In genomic region chr5:10636363-10637142, GRCh38 we compare ENCODE assay signal across 20 cellular contexts.
DNase-seq lines count a peak whose midpoint lies in the region; TF ChIP-seq lines count a peak whose summit lies in the region.
"Had no signal": no experiment of that assay in that cellular context is flagged by ENCODE, and none has a peak within 500 bp of the region (broad histone marks: within the 10 kb centered on the region; RNA-seq: fewer than 3 reads in every experiment).

No MANE protein-coding gene starts in this region.

- CTCF ChIA-PET in HEK293 (lab: Yijun Ruan, JAX): interaction anchor here (0.6 to 2.6 kb wide), 4 partner anchors 9 to 284 kb away, joined by 3 to 10 read pairs (median 4); no protein-coding TSS in a partner anchor

- H3K4me1 Mint-ChIP-seq in activated CD4-positive, alpha-beta T cell treated with anti-CD3 and anti-CD28 coated beads, Interleukin-2, amount 10 ng/mL, durations not matched to agents 24 days and 14 days: peaks cover 59% of the 10 kb centered on the region
- peaks cover 49% of the 10 kb centered on the region for H3K4me1 Mint-ChIP-seq in activated naive CD8-positive, alpha-beta T cell treated with anti-CD3 and anti-CD28 coated beads for 36 hours

- WGBS in hepatocyte (ENCODE audit: low lambda C conversion rate, missing lambda C conversion rate): 87% methylated on average over 15 of the region's 15 CpGs

- H3K9me2 ChIP-seq in hepatocyte (replicated peaks; ENCODE audit: insufficient read depth): no peaks in the 10 kb centered on the region

- H3K36me3 ChIP-seq in HEK293 (ENCODE audit: control insufficient read depth in 2 of 2, insufficient read depth in 1 of 2, low read length in 2 of 2) (peaks cover 0 to 6% of the 10 kb centered on the region in 2 experiments; a peak in 1 of 3 replicates), neutrophil (peaks cover 10% of the 10 kb centered on the region), hepatocyte (replicated peaks; ENCODE audit: insufficient read depth, low read depth) (no peaks in the 10 kb centered on the region)

- H3K27me3 Mint-ChIP-seq in activated CD4-positive, alpha-beta T cell treated with anti-CD3 and anti-CD28 coated beads, Interleukin-2, amount 10 ng/mL, durations not matched to agents 24 days and 14 days: no peaks in the 10 kb centered on the region
- no peaks in the 10 kb centered on the region for H3K27me3 Mint-ChIP-seq in activated naive CD8-positive, alpha-beta T cell treated with anti-CD3 and anti-CD28 coated beads for 36 hours
- H3K27me3 Mint-ChIP-seq: CD4-positive, alpha-beta T cell had no signal

- TF ChIP-seq CTCF in HEK293 (tag by site-specific recombination; IDR thresholded peaks at IDR 0.05) (no peak), neutrophil (IDR thresholded peaks at IDR 0.05) (no peak), hepatocyte (IDR thresholded peaks at IDR 0.05; ENCODE audit: poor library complexity) (no peak)

- H3K36me3 Mint-ChIP-seq in activated CD4-positive, alpha-beta T cell treated with anti-CD3 and anti-CD28 coated beads, Interleukin-2, amount 10 ng/mL, durations not matched to agents 24 days and 14 days (ENCODE audit: low read depth): peaks cover 26% of the 10 kb centered on the region
- peaks cover 34% of the 10 kb centered on the region for H3K36me3 Mint-ChIP-seq in activated naive CD8-positive, alpha-beta T cell treated with anti-CD3 and anti-CD28 coated beads for 36 hours

- no peak overlapping the region for H2AFZ ChIP-seq in hepatocyte

- H3K79me2 ChIP-seq in hepatocyte: no peaks in the 10 kb centered on the region

- H3K27me3 ChIP-seq in neutrophil (no peaks in the 10 kb centered on the region), hepatocyte (peaks cover 7% of the 10 kb centered on the region)

- no peaks in the 10 kb centered on the region for H3K4me1 ChIP-seq in HEK293 (ENCODE audit: control insufficient read depth, insufficient read depth, low read length)
- H3K4me1 ChIP-seq in neutrophil (ENCODE audit: control insufficient read depth in 1 of 2, insufficient read depth in 1 of 2, low read depth in 1 of 2, low read length in 1 of 2): peaks cover 49 to 60% of the 10 kb centered on the region in 2 experiments
- no peaks in the 10 kb centered on the region for H3K4me1 ChIP-seq in hepatocyte (ENCODE audit: insufficient read depth)

- H3K4me3 ChIP-seq in HEK293 (ENCODE audit: low read depth, low read length) (no peak overlapping the region), neutrophil (ENCODE audit: low read depth in 1 of 2, low read length in 1 of 2) (no peak overlapping the region), hepatocyte (no peak overlapping the region)
- H3K4me3 ChIP-seq: A549 had no signal

- H3K27ac Mint-ChIP-seq in activated CD4-positive, alpha-beta T cell treated with anti-CD3 and anti-CD28 coated beads, Interleukin-2, amount 10 ng/mL, durations not matched to agents 24 days and 14 days: peak overlapping the region; percentile 98
- H3K27ac Mint-ChIP-seq in activated naive CD8-positive, alpha-beta T cell treated with anti-CD3 and anti-CD28 coated beads for 36 hours: peak overlapping the region; percentile 97
- H3K27ac Mint-ChIP-seq: CD4-positive, alpha-beta T cell had no signal

- peaks cover 4% of the 10 kb centered on the region for H3K9me3 Mint-ChIP-seq in activated CD4-positive, alpha-beta T cell treated with anti-CD3 and anti-CD28 coated beads, Interleukin-2, amount 10 ng/mL, durations not matched to agents 24 days and 14 days
- peaks cover 18% of the 10 kb centered on the region for H3K9me3 Mint-ChIP-seq in activated naive CD8-positive, alpha-beta T cell treated with anti-CD3 and anti-CD28 coated beads for 36 hours
- H3K9me3 Mint-ChIP-seq: CD4-positive, alpha-beta T cell had no signal

- in situ Hi-C loops in KBM-7 (cut with MboI; ENCODE audit: low pct_unique_long_range_greater_than_20kb, low sequenced_read_pairs): loop anchor here (25.0 kb wide), 1 partner anchor 174 kb away; no protein-coding TSS in a partner anchor

- H3K4me2 ChIP-seq in hepatocyte: no peak overlapping the region
- H3K4me2 ChIP-seq: A549 had no signal

- POLR2A ChIA-PET in HEK293 (lab: Yijun Ruan, JAX): no interaction called here

- H3K27ac ChIP-seq in HEK293 (ENCODE audit: extremely low read depth, low read depth, low read length): no peak overlapping the region
- H3K27ac ChIP-seq in neutrophil: peak overlapping the region; percentile 91
- H3K27ac ChIP-seq in hepatocyte: no peak overlapping the region
- H3K27ac ChIP-seq: A549 had no signal

- no peaks in the 10 kb centered on the region for H3K9me3 ChIP-seq in HEK293 (ENCODE audit: control insufficient read depth, insufficient read depth, low read depth, low read length)
- no peaks in the 10 kb centered on the region for H3K9me3 ChIP-seq in neutrophil
- no peaks in the 10 kb centered on the region for H3K9me3 ChIP-seq in hepatocyte (ENCODE audit: low read depth)
- H3K9me3 ChIP-seq: A549 had no signal

- intact Hi-C loops in activated CD4-positive, alpha-beta T cell treated with anti-CD3 and anti-CD28 coated beads, Interleukin-2, amount 10 ng/mL, durations not matched to agents 24 days and 14 days (cut with micrococcal nuclease): no loop called here

- H3K4me3 Mint-ChIP-seq in activated CD4-positive, alpha-beta T cell treated with anti-CD3 and anti-CD28 coated beads, Interleukin-2, amount 10 ng/mL, durations not matched to agents 24 days and 14 days: peak overlapping the region; percentile 81
- no peak overlapping the region for H3K4me3 Mint-ChIP-seq in activated naive CD8-positive, alpha-beta T cell treated with anti-CD3 and anti-CD28 coated beads for 36 hours
- H3K4me3 Mint-ChIP-seq: CD4-positive, alpha-beta T cell; neural crest cell had no signal

- no peaks in the 10 kb centered on the region for H4K20me1 ChIP-seq in hepatocyte (ENCODE audit: insufficient read depth, poor library complexity, severe bottlenecking)

- no peak for DNase-seq in activated CD4-positive, alpha-beta T cell treated with anti-CD3 and anti-CD28 coated beads, Interleukin-2, amount 10 ng/mL, durations not matched to agents 24 days and 14 days
- no peak for DNase-seq in activated CD4-positive, alpha-beta T cell treated with anti-CD3 and anti-CD28 coated beads for 48 hours
- DNase-seq in activated naive CD8-positive, alpha-beta T cell treated with anti-CD3 and anti-CD28 coated beads for 36 hours: no peak
- DNase-seq in SIG-M5 (lab: John Stamatoyannopoulos, UW) (no peak), KBM-7 (no peak), hepatocyte (ENCODE audit: low spot score) (no peak)
- DNase-seq: amniotic stem cell; CD4-positive, alpha-beta T cell; cerebellar nuclear complex; DMS79; effector memory CD4-positive, alpha-beta T cell; kidney; MM.1S; NCI-H2029; OCI-M1; T-helper 9 cell had no signal

TF ChIP-seq in HEK293, 187 proteins besides CTCF, POLR2A, EP300 and RAD21:
- TF ChIP-seq ZNF169 (tag by site-specific recombination; IDR thresholded peaks at IDR 0.05) (no peak), ZNF280C (tag by site-specific recombination; IDR thresholded peaks at IDR 0.05) (no peak), GLIS1 (tag by site-specific recombination; IDR thresholded peaks at IDR 0.05) (peak; percentile 65)
TF ChIP-seq in HEK293: peak in this region for 1.
